ENCODE assay signal across 13 cellular contexts in the genomic region with DNA sequence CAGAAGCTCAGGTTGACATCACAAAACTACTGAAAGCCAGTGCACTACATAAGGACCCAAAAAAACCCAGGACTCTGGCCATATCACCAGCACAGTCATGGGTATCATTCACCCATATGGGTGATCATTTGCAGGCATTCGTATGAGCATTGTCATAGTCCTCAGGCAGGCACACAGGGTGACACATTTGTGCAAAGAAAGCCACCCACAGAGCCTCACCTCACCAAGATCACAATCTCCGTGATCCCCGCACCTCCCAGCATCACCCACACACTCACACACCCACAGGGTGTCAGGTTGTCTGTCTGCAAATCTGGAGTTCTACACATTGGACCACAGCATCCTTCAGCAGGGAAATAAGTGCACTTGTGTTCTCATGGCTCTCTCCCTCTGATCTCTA.
DNase-seq lines count a peak whose midpoint lies in the region; TF ChIP-seq lines count a peak whose summit lies in the region.
"Had no signal": no experiment of that assay in that cellular context is flagged by ENCODE, and none has a peak within 500 bp of the region (broad histone marks: within the 10 kb centered on the region; RNA-seq: fewer than 3 reads in every experiment).

No MANE protein-coding gene starts in this region.

- no peaks in the 10 kb centered on the region for H3K36me3 Mint-ChIP-seq in glutamatergic neuron (ENCODE audit: unreplicated experiment)

- peaks cover 21% of the 10 kb centered on the region for H3K4me1 ChIP-seq in effector memory CD4-positive, alpha-beta T cell (ENCODE audit: control insufficient read depth, insufficient read depth, low read length, poor library complexity, severe bottlenecking)

- no peak overlapping the region for H3K27ac ChIP-seq in effector memory CD4-positive, alpha-beta T cell (ENCODE audit: insufficient read depth, low read length, poor library complexity, severe bottlenecking)
- H3K27ac ChIP-seq: right lobe of liver, stomach had no signal

- no peak overlapping the region for H3K4me3 Mint-ChIP-seq in glutamatergic neuron (ENCODE audit: unreplicated experiment)
- H3K4me3 Mint-ChIP-seq: CD14-positive monocyte, naive B cell had no signal

- H3K27me3 Mint-ChIP-seq in glutamatergic neuron (ENCODE audit: unreplicated experiment) = no peaks in the 10 kb centered on the region

- DNase-seq in T-helper 1 cell = peak in 3 of 5 donors; percentile 22 to 60 (median 31)
- DNase-seq in activated CD8-positive, alpha-beta memory T cell treated with anti-CD3 and anti-CD28 coated beads, Interleukin-2, amount 50 U/mL, for 4 hours = peak; percentile 62
- DNase-seq in effector memory CD4-positive, alpha-beta T cell = peak; percentile 31 to 52 (median 51)
- peak; percentile 38 to 59 for DNase-seq in stimulated activated CD8-positive, alpha-beta memory T cell treated with anti-CD3 and anti-CD28 coated beads, Interleukin-4, amount 100 ng/mL, for 4 hours (ENCODE audit: low read depth in 2 of 2, low spot score in 1 of 2)
- DNase-seq in glutamatergic neuron = no peak
- no peak for DNase-seq in medulla oblongata (ENCODE audit: extremely low spot score)
- no peak for DNase-seq in NCI-H446 (lab: John Stamatoyannopoulos, UW)
- DNase-seq: anterior cingulate cortex, foreskin melanocyte, naive B cell, right lobe of liver, stomach had no signal

- H3K9me3 ChIP-seq in effector memory CD4-positive, alpha-beta T cell (ENCODE audit: control insufficient read depth, low read length) = no peaks in the 10 kb centered on the region
- H3K9me3 ChIP-seq: right lobe of liver, stomach had no signal

- no peak for TF ChIP-seq CTCF in glutamatergic neuron (IDR thresholded peaks at IDR 0.05; ENCODE audit: partially characterized antibody, unreplicated experiment)

- H3K4me3 ChIP-seq in effector memory CD4-positive, alpha-beta T cell (ENCODE audit: insufficient read depth, low read depth, low read length, poor library complexity, severe bottlenecking) = no peak overlapping the region
- H3K4me3 ChIP-seq: right lobe of liver, stomach had no signal

- no peaks in the 10 kb centered on the region for H3K36me3 ChIP-seq in effector memory CD4-positive, alpha-beta T cell (ENCODE audit: control insufficient read depth, insufficient read depth, low read length)
- H3K36me3 ChIP-seq: right lobe of liver, stomach had no signal

- H3K4me1 Mint-ChIP-seq in glutamatergic neuron (ENCODE audit: low read depth, unreplicated experiment) = peaks cover 4% of the 10 kb centered on the region

- H3K27ac Mint-ChIP-seq in glutamatergic neuron (ENCODE audit: unreplicated experiment) = no peak overlapping the region
- H3K27ac Mint-ChIP-seq: naive B cell had no signal

- H3K27me3 ChIP-seq in effector memory CD4-positive, alpha-beta T cell (replicated peaks; ENCODE audit: control insufficient read depth, insufficient read depth, low read length, poor library complexity, severe bottlenecking) = no peaks in the 10 kb centered on the region
- H3K27me3 ChIP-seq: right lobe of liver, stomach had no signal

- H3K9me3 Mint-ChIP-seq in glutamatergic neuron (ENCODE audit: unreplicated experiment) = peaks cover 2% of the 10 kb centered on the region

Comparison
In these comparisons a context has a peak if more than half of its experiments do, and no peak if none do; other contexts are left out.
1. DNase-seq: peak in T-helper 1 cell (3 of 5), activated CD8-positive, alpha-beta memory T cell treated with anti-CD3 and anti-CD28 coated beads, Interleukin-2, amount 50 U/mL, for 4 hours (single experiment), effector memory CD4-positive, alpha-beta T cell (3 of 3) and stimulated activated CD8-positive, alpha-beta memory T cell treated with anti-CD3 and anti-CD28 coated beads, Interleukin-4, amount 100 ng/mL, for 4 hours (2 of 2); none in glutamatergic neuron (single experiment), medulla oblongata (single experiment) and NCI-H446 (0 of 2).